In genomic region chr9:19232830-19233194, GRCh38 we compare ENCODE assay signal across 8 cellular contexts. TPM values are rescaled to one million over a fixed set of nuclear protein-coding genes. Genes with fewer than 3 reads are reported as not detected.
DNase-seq lines count a peak whose midpoint lies in the region; ATAC-seq and TF ChIP-seq lines count a peak whose summit lies in the region.

No MANE protein-coding gene starts in this region.

- intact Hi-C loops in Caco-2 (cut with micrococcal nuclease; ENCODE audit: unreplicated experiment): no loop called here
- intact Hi-C loops in right lobe of liver (cut with DNase I): no loop called here

- H3K9me3 Mint-ChIP-seq in Caco-2 (ENCODE audit: unreplicated experiment): no peaks in the 10 kb centered on the region
- H3K9me3 Mint-ChIP-seq in activated T-helper 17 cell treated with anti-CD3 and anti-CD28 coated beads, Interleukin-2, amount 50 U/mL, for 72 hours: no peaks in the 10 kb centered on the region
- H3K9me3 Mint-ChIP-seq in mesothelial cell of epicardium: no peaks in the 10 kb centered on the region

- no peaks in the 10 kb centered on the region for H3K36me3 ChIP-seq in Caco-2 (ENCODE audit: control insufficient read depth, insufficient read depth, low read length)
- H3K36me3 ChIP-seq in HEK293 (ENCODE audit: control insufficient read depth in 2 of 2, insufficient read depth in 1 of 2, low read length in 2 of 2): no peaks in the 10 kb centered on the region; a peak in 1 of 3 replicates
- no peaks in the 10 kb centered on the region for H3K36me3 ChIP-seq in right lobe of liver

- no peak for TF ChIP-seq POLR2A in right lobe of liver (IDR thresholded peaks at IDR 0.05)

- no peak overlapping the region for H3K27ac ChIP-seq in HEK293 (ENCODE audit: extremely low read depth, low read depth, low read length)
- H3K27ac ChIP-seq in right lobe of liver: peak overlapping the region in 2 of 3 donors; percentile 23 to 99

- peaks cover 6% of the 10 kb centered on the region for H3K36me3 Mint-ChIP-seq in Caco-2 (ENCODE audit: insufficient read depth, unreplicated experiment)
- no peaks in the 10 kb centered on the region for H3K36me3 Mint-ChIP-seq in activated T-helper 17 cell treated with anti-CD3 and anti-CD28 coated beads, Interleukin-2, amount 50 U/mL, for 72 hours (ENCODE audit: low read depth)
- H3K36me3 Mint-ChIP-seq in mesothelial cell of epicardium: peaks cover 5% of the 10 kb centered on the region

- H3K4me1 Mint-ChIP-seq in Caco-2 (ENCODE audit: low read depth, unreplicated experiment) (peaks cover 8% of the 10 kb centered on the region), mesothelial cell of epicardium (peaks cover 22% of the 10 kb centered on the region)
- no peaks in the 10 kb centered on the region for H3K4me1 Mint-ChIP-seq in activated T-helper 17 cell treated with anti-CD3 and anti-CD28 coated beads, Interleukin-2, amount 50 U/mL, for 72 hours

- no peaks in the 10 kb centered on the region for H3K27me3 ChIP-seq in Caco-2 (replicated peaks; ENCODE audit: control insufficient read depth, insufficient read depth, low read length)
- H3K27me3 ChIP-seq in right lobe of liver: no peaks in the 10 kb centered on the region

- POLR2A ChIA-PET in Caco-2 (lab: Charles Lee): interaction anchor here (0.6 kb wide), 1 partner anchor 161 kb away, joined by 3 read pairs; no protein-coding TSS in a partner anchor
- POLR2A ChIA-PET in HEK293 (lab: Yijun Ruan, JAX): interaction anchor here (0.6 to 1.9 kb wide), 6 partner anchors 8 to 147 kb away, joined by 3 to 7 read pairs (median 4); partner anchors contain the start of gene RPS6

- 0% methylated on average over 1 of the region's 1 CpG for WGBS in right lobe of liver (ENCODE audit: insufficient coverage, low coverage, low lambda C conversion rate, missing lambda C conversion rate)

- H3K4me3 Mint-ChIP-seq in Caco-2 (ENCODE audit: unreplicated experiment) (no peak overlapping the region), mesothelial cell of epicardium (no peak overlapping the region)
- H3K4me3 Mint-ChIP-seq in activated T-helper 17 cell treated with anti-CD3 and anti-CD28 coated beads, Interleukin-2, amount 50 U/mL, for 72 hours: no peak overlapping the region

- H3K4me3 ChIP-seq in Caco-2 (ENCODE audit: low read depth, low read length) (peak overlapping the region; percentile 85), HEK293 (ENCODE audit: low read depth, low read length) (peak overlapping the region; percentile 17), right lobe of liver (peak overlapping the region in 1 of 3 donors; percentile 96)

- no TSS peak for BruUV-seq in Caco-2 (replicated peaks; lab: Mats Ljungman, UMichigan)

- CTCF ChIA-PET in Caco-2 (lab: Charles Lee): no interaction called here
- CTCF ChIA-PET in HEK293 (lab: Yijun Ruan, JAX): interaction anchor here (0.6 to 0.9 kb wide), 4 partner anchors 12 to 1913 kb away, joined by 3 to 6 read pairs (median 3); no protein-coding TSS in a partner anchor

- H3K27ac Mint-ChIP-seq in Caco-2 (ENCODE audit: unreplicated experiment) (no peak overlapping the region), mesothelial cell of epicardium (no peak overlapping the region)
- H3K27ac Mint-ChIP-seq in activated T-helper 17 cell treated with anti-CD3 and anti-CD28 coated beads, Interleukin-2, amount 50 U/mL, for 72 hours: no peak overlapping the region

- H3K4me1 ChIP-seq in Caco-2 (peaks cover 5% of the 10 kb centered on the region; the same call in 1 of the 2 replicates), HEK293 (ENCODE audit: control insufficient read depth, insufficient read depth, low read length) (peaks cover 9% of the 10 kb centered on the region; the same call in 1 of the 2 replicates), right lobe of liver (peaks cover 0 to 22% (median 8%) of the 10 kb centered on the region in 4 donors)

- peak; percentile 42 for ATAC-seq in activated T-helper 17 cell treated with anti-CD3 and anti-CD28 coated beads, Interleukin-2, amount 50 U/mL, for 72 hours (replicated peaks)
- peak in 2 of 4 donors; percentile 16 to 22 for ATAC-seq in right lobe of liver
- ATAC-seq in GM18909 (IDR thresholded peaks at IDR 0.05; ENCODE audit: poor library complexity, unreplicated experiment): no peak

- TF ChIP-seq CTCF in Caco-2 (IDR thresholded peaks at IDR 0.05; ENCODE audit: insufficient read depth in 1 of 2, low read depth in 1 of 2, low read length in 1 of 2, severe bottlenecking in 1 of 2, unreplicated experiment in 1 of 2) (no peak), HEK293 (tag by site-specific recombination; IDR thresholded peaks at IDR 0.05) (no peak), right lobe of liver (IDR thresholded peaks at IDR 0.05) (peak in 1 of 4 donors; percentile 5), mesothelial cell of epicardium (IDR thresholded peaks at IDR 0.05; ENCODE audit: unreplicated experiment) (no peak)

- H3K9me3 ChIP-seq in Caco-2 (no peaks in the 10 kb centered on the region), HEK293 (ENCODE audit: control insufficient read depth, insufficient read depth, low read depth, low read length) (no peaks in the 10 kb centered on the region), right lobe of liver (no peaks in the 10 kb centered on the region)

- H3K27me3 Mint-ChIP-seq in Caco-2 (ENCODE audit: insufficient read depth, unreplicated experiment) (no peaks in the 10 kb centered on the region), mesothelial cell of epicardium (ENCODE audit: low read depth) (no peaks in the 10 kb centered on the region)
- H3K27me3 Mint-ChIP-seq in activated T-helper 17 cell treated with anti-CD3 and anti-CD28 coated beads, Interleukin-2, amount 50 U/mL, for 72 hours: no peaks in the 10 kb centered on the region

- DNase-seq in Caco-2 (no peak), right lobe of liver (no peak), mucosa of gallbladder (ENCODE audit: low spot score) (no peak), mesothelial cell of epicardium (ENCODE audit: low spot score in 2 of 2, unreplicated experiment in 2 of 2) (no peak)
- DNase-seq in activated CD4-positive, alpha-beta T cell treated with anti-CD3 and anti-CD28 coated beads, Interleukin-2, amount 50 U/mL, for 1 hour: no peak

TF ChIP-seq in HEK293, 187 proteins besides CTCF, POLR2A, EP300 and RAD21:
- peak; percentile 67 for TF ChIP-seq FEZF1 (tag by site-specific recombination; IDR thresholded peaks at IDR 0.05)
- no peak for TF ChIP-seq ZNF37A (tag by site-specific recombination; IDR thresholded peaks at IDR 0.05)
- peak; percentile 55 for TF ChIP-seq ZNF335 (tag by site-specific recombination; conservative IDR thresholded peaks at IDR 0.05)
- no peak for TF ChIP-seq ZNF596 (tag by site-specific recombination; IDR thresholded peaks at IDR 0.05)
- no peak for TF ChIP-seq KLF9 (tag by site-specific recombination; IDR thresholded peaks at IDR 0.05; ENCODE audit: low read depth)
- no peak for TF ChIP-seq ZNF211 (tag by site-specific recombination; IDR thresholded peaks at IDR 0.05; ENCODE audit: low read depth)
- TF ChIP-seq ZNF362 (tag by site-specific recombination; IDR thresholded peaks at IDR 0.05): no peak
- no peak for TF ChIP-seq SP3 (tag by site-specific recombination; IDR thresholded peaks at IDR 0.05)
- TF ChIP-seq ZNF324 (tag by site-specific recombination; IDR thresholded peaks at IDR 0.05): no peak
- no peak for TF ChIP-seq ZNF626 (tag by site-specific recombination; IDR thresholded peaks at IDR 0.05)
- no peak for TF ChIP-seq ZNF549 (tag by site-specific recombination; IDR thresholded peaks at IDR 0.05)
- no peak for TF ChIP-seq ZNF16 (tag by site-specific recombination; IDR thresholded peaks at IDR 0.05; ENCODE audit: low read depth)
- peak; percentile 58 for TF ChIP-seq PRDM1 (tag by site-specific recombination; IDR thresholded peaks at IDR 0.05)

RNA-seq across cellular contexts. Expression of gene DENND4C, which starts 2.3 kb away (rescaled TPM):
- total RNA-seq in Caco-2 (2022) (40.1 and 46.9 TPM in 2 replicates), right lobe of liver (10 to 100 TPM; 18.3 to 35.1 (median 21.9) TPM), mucosa of gallbladder (55.6 TPM), mesothelial cell of epicardium (72.7 to 75.2 TPM (median 73.9 TPM) in 3 replicates)
- 10 to 100 TPM; 18.1 to 22.6 TPM for total RNA-seq in activated T-helper 17 cell treated with anti-CD3 and anti-CD28 coated beads, Interleukin-2, amount 50 U/mL, for 72 hours
